ENCODE assay signal across 1 cellular context in the genomic region with DNA sequence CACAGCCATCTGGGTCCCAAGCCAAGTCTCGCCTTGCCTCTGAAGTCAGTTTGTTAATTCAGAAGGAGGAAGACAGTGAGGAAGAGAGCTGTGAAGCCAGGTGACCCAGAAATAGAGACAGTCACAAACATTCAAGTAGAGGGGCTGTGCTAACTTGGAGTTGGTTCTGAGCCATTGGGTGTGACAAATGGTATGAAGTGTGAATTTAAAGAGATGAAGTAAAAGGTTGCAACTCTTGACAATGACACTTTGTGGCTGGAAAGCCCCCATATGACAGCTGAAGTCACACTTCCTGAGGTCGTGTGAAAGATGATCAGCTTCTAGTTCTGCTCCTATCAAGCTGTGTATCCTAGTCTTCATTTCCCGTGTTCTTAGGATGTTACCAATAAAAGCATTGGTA.
TF ChIP-seq lines count a peak whose summit lies in the region.

No MANE protein-coding gene starts in this region.

TF ChIP-seq in HepG2, 621 proteins besides CTCF, POLR2A, EP300 and RAD21 (continued from another document):
- TF ChIP-seq, protein P1, sequence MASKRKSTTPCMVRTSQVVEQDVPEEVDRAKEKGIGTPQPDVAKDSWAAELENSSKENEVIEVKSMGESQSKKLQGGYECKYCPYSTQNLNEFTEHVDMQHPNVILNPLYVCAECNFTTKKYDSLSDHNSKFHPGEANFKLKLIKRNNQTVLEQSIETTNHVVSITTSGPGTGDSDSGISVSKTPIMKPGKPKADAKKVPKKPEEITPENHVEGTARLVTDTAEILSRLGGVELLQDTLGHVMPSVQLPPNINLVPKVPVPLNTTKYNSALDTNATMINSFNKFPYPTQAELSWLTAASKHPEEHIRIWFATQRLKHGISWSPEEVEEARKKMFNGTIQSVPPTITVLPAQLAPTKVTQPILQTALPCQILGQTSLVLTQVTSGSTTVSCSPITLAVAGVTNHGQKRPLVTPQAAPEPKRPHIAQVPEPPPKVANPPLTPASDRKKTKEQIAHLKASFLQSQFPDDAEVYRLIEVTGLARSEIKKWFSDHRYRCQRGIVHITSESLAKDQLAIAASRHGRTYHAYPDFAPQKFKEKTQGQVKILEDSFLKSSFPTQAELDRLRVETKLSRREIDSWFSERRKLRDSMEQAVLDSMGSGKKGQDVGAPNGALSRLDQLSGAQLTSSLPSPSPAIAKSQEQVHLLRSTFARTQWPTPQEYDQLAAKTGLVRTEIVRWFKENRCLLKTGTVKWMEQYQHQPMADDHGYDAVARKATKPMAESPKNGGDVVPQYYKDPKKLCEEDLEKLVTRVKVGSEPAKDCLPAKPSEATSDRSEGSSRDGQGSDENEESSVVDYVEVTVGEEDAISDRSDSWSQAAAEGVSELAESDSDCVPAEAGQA (IDR thresholded peaks at IDR 0.05; ENCODE audit: low read depth) = no peak
- TF ChIP-seq, protein P1 (CRISPR knock-in tag; IDR thresholded peaks at IDR 0.05; ENCODE audit: borderline replicate concordance) = no peak
